9 cellular contexts compared by ENCODE assay signal in genomic region chr16:70695351-70696070, GRCh38. TPM values are rescaled to one million over a fixed set of nuclear protein-coding genes. Genes with fewer than 3 reads are reported as not detected.
A peak's percentile ranks its signal among the peaks of the same experiment; 100 is the strongest.
DNase-seq lines count a peak whose midpoint lies in the region.
"Had no signal": no experiment of that assay in that cellular context is flagged by ENCODE, and none has a peak within 500 bp of the region (broad histone marks: within the 10 kb centered on the region; RNA-seq: fewer than 3 reads in every experiment).

No MANE protein-coding gene starts in this region.

- H3K9me3 ChIP-seq in GM23248 (ENCODE audit: low read depth): no peaks in the 10 kb centered on the region
- no peaks in the 10 kb centered on the region for H3K9me3 ChIP-seq in NT2/D1 (ENCODE audit: insufficient read depth, low read length)
- no peaks in the 10 kb centered on the region for H3K9me3 ChIP-seq in esophagus (ENCODE audit: control insufficient read depth in 2 of 2, insufficient read depth in 1 of 2, low read depth in 1 of 2, low read length in 1 of 2)

- no peaks in the 10 kb centered on the region for H3K36me3 ChIP-seq in GM23248 (ENCODE audit: low read depth)
- H3K36me3 ChIP-seq in NT2/D1 (ENCODE audit: insufficient read depth, insufficient read length, low read length): peaks cover 26% of the 10 kb centered on the region
- peaks cover 0 to 5% of the 10 kb centered on the region in 2 donors for H3K36me3 ChIP-seq in esophagus (ENCODE audit: control insufficient read depth in 2 of 2, insufficient read depth in 2 of 2, low read length in 1 of 2)

- H3K4me2 ChIP-seq in GM23248 (ENCODE audit: unreplicated experiment): no peak overlapping the region
- H3K4me2 ChIP-seq: KMS-11 had no signal

- no peaks in the 10 kb centered on the region for H4K20me1 ChIP-seq in GM23248 (ENCODE audit: insufficient read depth)

- DNase-seq in GM23248 (no peak), NT2/D1 (ENCODE audit: low read depth, low spot score) (no peak), retina (peak; percentile 10), CD1c-positive myeloid dendritic cell (ENCODE audit: extremely low spot score) (no peak), NCI-H1105 treated with DMSO at 0.1 percent for 48 hours (lab: John Stamatoyannopoulos, UW) (no peak), NAMALWA (ENCODE audit: low spot score) (no peak), 8988T (no peak)

- peaks cover 9% of the 10 kb centered on the region; the same call in 1 of the 2 replicates for H3F3A ChIP-seq in GM23248 (ENCODE audit: insufficient read depth)

- H3K4me1 ChIP-seq in GM23248 (ENCODE audit: insufficient read depth): peaks cover 52% of the 10 kb centered on the region
- H3K4me1 ChIP-seq in NT2/D1 (ENCODE audit: insufficient read depth, insufficient read length): peaks cover 56% of the 10 kb centered on the region
- H3K4me1 ChIP-seq in esophagus (ENCODE audit: control insufficient read depth in 2 of 2, insufficient read depth in 2 of 2, low read length in 1 of 2): peaks cover 46 to 77% of the 10 kb centered on the region in 2 donors

- no peak overlapping the region for H3K9ac ChIP-seq in GM23248
- peak overlapping the region; percentile 66 for H3K9ac ChIP-seq in NT2/D1 (ENCODE audit: insufficient read length, low read depth)
- H3K9ac ChIP-seq: KMS-11 had no signal

- H3K27ac ChIP-seq in GM23248 (0 out of 2 replicates have a peak overlapping the region, but pooled peaks have one; percentile 73), esophagus (ENCODE audit: low read depth in 2 of 2, low read length in 1 of 2) (peak overlapping the region; percentile 25 to 85)
- H3K27ac ChIP-seq: KMS-11 had no signal

- H3K27me3 ChIP-seq in GM23248 (replicated peaks; ENCODE audit: insufficient read depth) (no peaks in the 10 kb centered on the region), NT2/D1 (ENCODE audit: insufficient read depth, insufficient read length) (no peaks in the 10 kb centered on the region), esophagus (ENCODE audit: control insufficient read depth in 1 of 2, insufficient read depth in 2 of 2, low read length in 2 of 2) (no peaks in the 10 kb centered on the region)

- H3K4me3 ChIP-seq in GM23248 (no peak overlapping the region), NT2/D1 (ENCODE audit: insufficient read length, low read depth) (no peak overlapping the region), esophagus (ENCODE audit: low read depth in 1 of 2, low read length in 2 of 2) (no peak overlapping the region)

- WGBS in GM23248 (ENCODE audit: low coverage in 1 of 2, low lambda C conversion rate in 2 of 2, missing lambda C conversion rate in 2 of 2), 2 experiments: 91 to 96% methylated on average over 12 of the region's 12 CpGs
- 39 to 45% methylated on average over 12 of the region's 12 CpGs for WGBS in esophagus, 2 donors

- H3K79me2 ChIP-seq in GM23248 (ENCODE audit: insufficient read depth): no peaks in the 10 kb centered on the region

- H2AFZ ChIP-seq in GM23248: no peak overlapping the region

- in situ Hi-C loops in GM23248 (cut with MboI): no loop called here

- no peaks in the 10 kb centered on the region for H3K9me2 ChIP-seq in GM23248 (ENCODE audit: insufficient read depth)

RNA-seq across cellular contexts. Expression of gene MTSS2, which starts 9.7 kb away (rescaled TPM):
- total RNA-seq in GM23248 (2014; rRNA removed; shearing (Covaris generic)): 13.2 and 23.7 TPM in 2 replicates
- polyA plus RNA-seq in GM23248 (2016; fragmentation: Nextera tagmentation; extraction: Ambion mirVana): 0.43 and 0.44 TPM in 2 replicates
- 10 to 100 TPM; 27.4 to 62.9 TPM for polyA plus RNA-seq in esophagus

RNA-seq across cellular contexts. Expression of gene IL34, which starts 49.2 kb away (rescaled TPM):
- 1.0 TPM in 1 of 2 replicates, not detected in the other for total RNA-seq in GM23248 (2014; rRNA removed; shearing (Covaris generic))
- 0.15 TPM in 1 of 2 replicates, not detected in the other for polyA plus RNA-seq in GM23248 (2016; fragmentation: Nextera tagmentation; extraction: Ambion mirVana)
- polyA plus RNA-seq in esophagus: 10 to 100 TPM; 22.9 to 32.7 TPM

Comparison
In these comparisons a context has a peak if more than half of its experiments do, and no peak if none do; other contexts are left out.
1. RNA of gene MTSS2, which starts 9.7 kb away (polyA plus RNA-seq): 27.4 to 62.9 TPM in esophagus; 0.43 to 0.44 TPM in GM23248; every median in the first group is over 10 times any median in the second.
2. RNA of gene IL34, which starts 49.2 kb away (polyA plus RNA-seq): 22.9 to 32.7 TPM in esophagus; 0.15 TPM in GM23248; every median in the first group is over 10 times any median in the second.